Comparison of ENCODE assay signal across 15 cellular contexts in the genomic region with DNA sequence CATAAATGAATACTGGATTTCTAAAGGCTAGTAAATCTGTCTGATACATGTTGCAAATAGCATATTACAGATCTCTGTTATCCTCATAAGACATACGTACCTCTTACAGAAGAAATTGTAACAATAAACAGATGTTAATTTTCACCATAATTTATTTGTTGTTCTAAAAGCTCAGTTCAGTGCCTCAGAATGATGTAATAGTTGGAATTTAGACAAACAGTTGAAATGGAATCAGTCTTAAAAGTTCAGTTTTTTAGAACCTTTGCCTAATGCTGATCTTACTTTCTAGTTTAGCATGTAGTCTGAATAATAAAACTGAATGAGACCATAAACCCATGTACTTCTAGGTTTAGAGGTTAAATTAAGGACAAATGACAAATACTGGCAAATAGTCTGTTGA.
"Had no signal": no experiment of that assay in that cellular context is flagged by ENCODE, and none has a peak within 500 bp of the region (broad histone marks: within the 10 kb centered on the region; RNA-seq: fewer than 3 reads in every experiment).

No MANE protein-coding gene starts in this region.

- ATAC-seq: activated T-cell treated with anti-CD3 and anti-CD28 coated beads, Interleukin-2, amount 50 U/mL, for 72 hours; lower lobe of right lung; natural killer cell treated with Interleukin-12 subunit alpha and Interleukin-12 subunit beta and Interleukin-15 and Interleukin-18, amount 100 ng/mL, for 72 hours; stimulated activated naive B cell treated with anti-CD40 and anti-IgM and Interleukin-4, amounts not matched to agents 10 μg/mL and 1 μg/mL and 100 μg/mL, for 72 hours; upper lobe of right lung had no signal

- H3K36me3 ChIP-seq: adrenal gland, lower lobe of right lung, upper lobe of right lung had no signal

- DNase-seq: activated CD4-positive, alpha-beta T cell treated with anti-CD3 and anti-CD28 coated beads, Interleukin-2, amount 50 U/mL, for 4 hours; activated effector memory CD4-positive, alpha-beta T cell treated with anti-CD3 and anti-CD28 coated beads, Interleukin-2, amount 50 U/mL, for 16 hours; activated T-cell treated with anti-CD3 and anti-CD28 coated beads, Interleukin-2, amount 50 U/mL, for 72 hours; adrenal gland; dermis blood vessel endothelial cell; effector memory CD4-positive, alpha-beta T cell; lower lobe of right lung; occipital lobe; posterior cingulate gyrus; retina; stimulated activated naive B cell treated with anti-CD40 and anti-IgM and Interleukin-4, amounts not matched to agents 10 μg/mL and 1 μg/mL and 100 μg/mL, for 72 hours; upper lobe of right lung had no signal

- H3K4me3 ChIP-seq: adrenal gland, lower lobe of right lung, upper lobe of right lung had no signal

- H3K27ac ChIP-seq: adrenal gland, lower lobe of right lung, upper lobe of right lung had no signal

- H3K27ac Mint-ChIP-seq: activated naive CD4-positive, alpha-beta T cell treated with anti-CD3 and anti-CD28 coated beads, Interleukin-2, amount 50 U/mL, for 24 hours; activated T-cell treated with anti-CD3 and anti-CD28 coated beads, Interleukin-2, amount 50 U/mL, for 72 hours; natural killer cell treated with Interleukin-12 subunit alpha and Interleukin-12 subunit beta and Interleukin-15 and Interleukin-18, amount 100 ng/mL, for 72 hours; stimulated activated naive B cell treated with anti-CD40 and anti-IgM and Interleukin-4, amounts not matched to agents 10 μg/mL and 1 μg/mL and 100 μg/mL, for 72 hours; T-helper 2 cell treated with Interferon-gamma antibody and Interleukin-4, amounts not matched to agents 5 μg/mL and 100 μg/mL, for 36 hours had no signal

- H3K4me3 Mint-ChIP-seq: activated naive CD4-positive, alpha-beta T cell treated with anti-CD3 and anti-CD28 coated beads, Interleukin-2, amount 50 U/mL, for 24 hours; activated T-cell treated with anti-CD3 and anti-CD28 coated beads, Interleukin-2, amount 50 U/mL, for 72 hours; natural killer cell treated with Interleukin-12 subunit alpha and Interleukin-12 subunit beta and Interleukin-15 and Interleukin-18, amount 100 ng/mL, for 72 hours; stimulated activated naive B cell treated with anti-CD40 and anti-IgM and Interleukin-4, amounts not matched to agents 10 μg/mL and 1 μg/mL and 100 μg/mL, for 72 hours; T-helper 2 cell treated with Interferon-gamma antibody and Interleukin-4, amounts not matched to agents 5 μg/mL and 100 μg/mL, for 36 hours had no signal

- H3K4me1 ChIP-seq: adrenal gland, lower lobe of right lung, upper lobe of right lung had no signal

- H3K4me1 Mint-ChIP-seq: activated naive CD4-positive, alpha-beta T cell treated with anti-CD3 and anti-CD28 coated beads, Interleukin-2, amount 50 U/mL, for 24 hours; stimulated activated naive B cell treated with anti-CD40 and anti-IgM and Interleukin-4, amounts not matched to agents 10 μg/mL and 1 μg/mL and 100 μg/mL, for 72 hours had no signal

- H3K9me3 ChIP-seq: adrenal gland, lower lobe of right lung, upper lobe of right lung had no signal

- H3K36me3 Mint-ChIP-seq: natural killer cell treated with Interleukin-12 subunit alpha and Interleukin-12 subunit beta and Interleukin-15 and Interleukin-18, amount 100 ng/mL, for 72 hours had no signal

- H3K9me3 Mint-ChIP-seq: activated naive CD4-positive, alpha-beta T cell treated with anti-CD3 and anti-CD28 coated beads, Interleukin-2, amount 50 U/mL, for 24 hours; activated T-cell treated with anti-CD3 and anti-CD28 coated beads, Interleukin-2, amount 50 U/mL, for 72 hours; natural killer cell treated with Interleukin-12 subunit alpha and Interleukin-12 subunit beta and Interleukin-15 and Interleukin-18, amount 100 ng/mL, for 72 hours; stimulated activated naive B cell treated with anti-CD40 and anti-IgM and Interleukin-4, amounts not matched to agents 10 μg/mL and 1 μg/mL and 100 μg/mL, for 72 hours; T-helper 2 cell treated with Interferon-gamma antibody and Interleukin-4, amounts not matched to agents 5 μg/mL and 100 μg/mL, for 36 hours had no signal

- H3K27me3 ChIP-seq: adrenal gland, upper lobe of right lung had no signal

- H3K27me3 Mint-ChIP-seq: activated naive CD4-positive, alpha-beta T cell treated with anti-CD3 and anti-CD28 coated beads, Interleukin-2, amount 50 U/mL, for 24 hours; natural killer cell treated with Interleukin-12 subunit alpha and Interleukin-12 subunit beta and Interleukin-15 and Interleukin-18, amount 100 ng/mL, for 72 hours; stimulated activated naive B cell treated with anti-CD40 and anti-IgM and Interleukin-4, amounts not matched to agents 10 μg/mL and 1 μg/mL and 100 μg/mL, for 72 hours had no signal
